8 cellular contexts compared by ENCODE assay signal in the genomic region with DNA sequence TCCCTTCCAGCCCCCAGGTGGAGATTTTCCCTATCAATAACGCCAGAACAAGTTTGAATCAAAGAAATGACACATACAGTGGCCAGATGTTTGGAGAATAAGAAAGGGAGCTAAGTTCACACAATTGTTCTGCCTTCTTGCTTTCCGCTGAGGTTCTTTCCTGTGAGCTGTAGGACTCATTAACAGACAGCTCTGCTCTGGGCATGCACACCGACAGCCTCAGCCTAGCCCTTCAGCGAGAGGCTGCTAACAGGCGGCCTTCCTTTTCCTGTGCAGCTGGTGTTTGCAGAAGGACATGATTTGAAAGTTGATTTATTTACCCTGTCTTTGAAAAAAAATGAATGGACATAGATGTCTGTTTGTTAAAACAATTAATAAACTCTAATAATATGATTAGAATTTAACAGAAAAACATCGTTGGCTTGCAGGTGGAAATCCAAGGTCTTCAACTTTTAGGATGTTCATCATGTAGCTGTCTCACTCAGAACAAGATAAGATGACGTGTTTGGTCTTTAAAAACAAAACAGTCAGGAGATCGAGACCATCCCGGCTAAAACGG.
A peak's percentile ranks its signal among the peaks of the same experiment; 100 is the strongest.
DNase-seq lines count a peak whose midpoint lies in the region; ATAC-seq, FAIRE-seq and TF ChIP-seq lines count a peak whose summit lies in the region.

No MANE protein-coding gene starts in this region.

- peak overlapping the region; percentile 36 for H3K4me3 Mint-ChIP-seq in activated CD8-positive, alpha-beta T cell treated with anti-CD3 and anti-CD28 coated beads, Interleukin-2, amount 10 ng/mL, durations not matched to agents 7 days and 5 days
- H3K4me3 Mint-ChIP-seq in natural killer cell treated with Interleukin-12 subunit alpha and Interleukin-12 subunit beta and Interleukin-15 and Interleukin-18, amount 100 ng/mL, for 72 hours: peak overlapping the region; percentile 60

- intact Hi-C loops in Right ventricle myocardium superior (cut with DNase I): loop anchor here (10.0 kb wide), 1 partner anchor 87 kb away; no protein-coding TSS in a partner anchor
- intact Hi-C loops in Right ventricle myocardium inferior (cut with DNase I): loop anchor here (10.0 kb wide), 2 partner anchors 157 to 277 kb away; no protein-coding TSS in a partner anchor

- POLR2A ChIA-PET in activated CD8-positive, alpha-beta T cell treated with anti-CD3 and anti-CD28 coated beads, Interleukin-2, amount 10 ng/mL, durations not matched to agents 7 days and 5 days (lab: Charles Lee): interaction anchor here (0.6 to 1.1 kb wide), 4 partner anchors 26 to 434 kb away, joined by 3 to 4 read pairs (median 4); no protein-coding TSS in a partner anchor

- no peaks in the 10 kb centered on the region for H3K9me3 Mint-ChIP-seq in activated CD8-positive, alpha-beta T cell treated with anti-CD3 and anti-CD28 coated beads, Interleukin-2, amount 10 ng/mL, durations not matched to agents 7 days and 5 days (ENCODE audit: insufficient read depth)
- H3K9me3 Mint-ChIP-seq in natural killer cell treated with Interleukin-12 subunit alpha and Interleukin-12 subunit beta and Interleukin-15 and Interleukin-18, amount 100 ng/mL, for 72 hours: no peaks in the 10 kb centered on the region

- H3K27ac Mint-ChIP-seq in activated CD8-positive, alpha-beta T cell treated with anti-CD3 and anti-CD28 coated beads, Interleukin-2, amount 10 ng/mL, durations not matched to agents 7 days and 5 days: peak overlapping the region; percentile 78
- peak overlapping the region in 1 of 2 donors; percentile 71 for H3K27ac Mint-ChIP-seq in natural killer cell treated with Interleukin-12 subunit alpha and Interleukin-12 subunit beta and Interleukin-15 and Interleukin-18, amount 100 ng/mL, for 72 hours

- H3K36me3 Mint-ChIP-seq in activated CD8-positive, alpha-beta T cell treated with anti-CD3 and anti-CD28 coated beads, Interleukin-2, amount 10 ng/mL, durations not matched to agents 7 days and 5 days (ENCODE audit: low read depth): no peaks in the 10 kb centered on the region
- no peaks in the 10 kb centered on the region for H3K36me3 Mint-ChIP-seq in natural killer cell treated with Interleukin-12 subunit alpha and Interleukin-12 subunit beta and Interleukin-15 and Interleukin-18, amount 100 ng/mL, for 72 hours

- no peaks in the 10 kb centered on the region for H3K27me3 Mint-ChIP-seq in activated CD8-positive, alpha-beta T cell treated with anti-CD3 and anti-CD28 coated beads, Interleukin-2, amount 10 ng/mL, durations not matched to agents 7 days and 5 days (ENCODE audit: low read depth)
- H3K27me3 Mint-ChIP-seq in natural killer cell treated with Interleukin-12 subunit alpha and Interleukin-12 subunit beta and Interleukin-15 and Interleukin-18, amount 100 ng/mL, for 72 hours: peaks cover 4 to 7% of the 10 kb centered on the region in 2 donors

- ATAC-seq in Right ventricle myocardium superior (ENCODE audit: poor library complexity) (peak; percentile 45), Right ventricle myocardium inferior (no peak), HG03460 (IDR thresholded peaks at IDR 0.05; ENCODE audit: unreplicated experiment) (peak; percentile 89)
- peak; percentile 83 for ATAC-seq in activated CD8-positive, alpha-beta T cell treated with anti-CD3 and anti-CD28 coated beads, Interleukin-2, amount 10 ng/mL, durations not matched to agents 7 days and 5 days
- peak; percentile 68 to 71 for ATAC-seq in natural killer cell treated with Interleukin-12 subunit alpha and Interleukin-12 subunit beta and Interleukin-15 and Interleukin-18, amount 100 ng/mL, for 72 hours

- H3K36me3 ChIP-seq in H7 (replicated peaks; ENCODE audit: control insufficient read depth, insufficient read depth, low read length): no peaks in the 10 kb centered on the region

- H3K4me1 Mint-ChIP-seq in activated CD8-positive, alpha-beta T cell treated with anti-CD3 and anti-CD28 coated beads, Interleukin-2, amount 10 ng/mL, durations not matched to agents 7 days and 5 days (ENCODE audit: low read depth): peaks cover 40% of the 10 kb centered on the region
- peaks cover 14 to 24% of the 10 kb centered on the region in 2 donors for H3K4me1 Mint-ChIP-seq in natural killer cell treated with Interleukin-12 subunit alpha and Interleukin-12 subunit beta and Interleukin-15 and Interleukin-18, amount 100 ng/mL, for 72 hours (ENCODE audit: low read depth in 2 of 2)

- no peak overlapping the region for H3K4me3 ChIP-seq in H7 (ENCODE audit: insufficient read depth, low read depth, low read length)

- no peak for DNase-seq in Right ventricle myocardium superior
- no peak for DNase-seq in Right ventricle myocardium inferior (ENCODE audit: missing footprints)
- peak; percentile 66 for DNase-seq in activated CD8-positive, alpha-beta T cell treated with anti-CD3 and anti-CD28 coated beads, Interleukin-2, amount 10 ng/mL, durations not matched to agents 7 days and 5 days
- no peak for DNase-seq in natural killer cell treated with Interleukin-12 subunit alpha and Interleukin-12 subunit beta and Interleukin-15 and Interleukin-18, amount 100 ng/mL, for 72 hours (ENCODE audit: low spot score)
- no peak for DNase-seq in GM12891 (ENCODE audit: insufficient read length, low spot score)
- no peak for DNase-seq in HT-29 (ENCODE audit: low spot score)
- DNase-seq in H7: no peak

- H3K27me3 ChIP-seq in H7 (ENCODE audit: control insufficient read depth, insufficient read depth, low read length): no peaks in the 10 kb centered on the region

- no peak for FAIRE-seq in GM12891 (lab: Jason Lieb, UNC)

- CTCF ChIA-PET in activated CD8-positive, alpha-beta T cell treated with anti-CD3 and anti-CD28 coated beads, Interleukin-2, amount 10 ng/mL, durations not matched to agents 7 days and 5 days (lab: Charles Lee): interaction anchor here (1.0 to 2.5 kb wide), 8 partner anchors 12 to 501 kb away, joined by 3 to 13 read pairs (median 4); a partner anchor contains a TSS

- no peak for TF ChIP-seq POLR2A in GM12891 (IDR thresholded peaks at IDR 0.05; ENCODE audit: low read depth, low read length)

TF ChIP-seq in GM12891, 5 proteins besides CTCF, POLR2A, EP300 and RAD21:
- TF ChIP-seq SPI1 (IDR thresholded peaks at IDR 0.05; ENCODE audit: low read depth, low read length): no peak
- no peak for TF ChIP-seq PAX5 (IDR thresholded peaks at IDR 0.05; ENCODE audit: insufficient read depth, low read length, severe bottlenecking)
- TF ChIP-seq TAF1 (IDR thresholded peaks at IDR 0.05; ENCODE audit: low read depth, low read length): no peak
- no peak for TF ChIP-seq POLR2AphosphoS5 (IDR thresholded peaks at IDR 0.05; ENCODE audit: low read depth, low read length)
- TF ChIP-seq POU2F2 (IDR thresholded peaks at IDR 0.05; ENCODE audit: low read depth, low read length): no peak
